Comparison of ENCODE assay signal across 13 cellular contexts in genomic region chr7:107128217-107128616, GRCh38. TPM values are rescaled to one million over a fixed set of nuclear protein-coding genes. Genes with fewer than 3 reads are reported as not detected.
A peak's percentile ranks its signal among the peaks of the same experiment; 100 is the strongest.
DNase-seq lines count a peak whose midpoint lies in the region; ATAC-seq and TF ChIP-seq lines count a peak whose summit lies in the region.
"Had no signal": no experiment of that assay in that cellular context is flagged by ENCODE, and none has a peak within 500 bp of the region (broad histone marks: within the 10 kb centered on the region; RNA-seq: fewer than 3 reads in every experiment).

No MANE protein-coding gene starts in this region.

- peaks cover 17% of the 10 kb centered on the region for H3K4me1 Mint-ChIP-seq in activated naive CD8-positive, alpha-beta T cell treated with anti-CD3 and anti-CD28 coated beads, Interleukin-2, amount 10 ng/mL, durations not matched to agents 7 days and 5 days
- H3K4me1 Mint-ChIP-seq in activated naive CD8-positive, alpha-beta T cell treated with anti-CD3 and anti-CD28 coated beads, Interleukin-2, amount 50 U/mL, for 24 hours: peaks cover 17% of the 10 kb centered on the region
- H3K4me1 Mint-ChIP-seq in CD4-positive, alpha-beta T cell (ENCODE audit: low read depth): peaks cover 26% of the 10 kb centered on the region

- peaks cover 10% of the 10 kb centered on the region for H3K36me3 Mint-ChIP-seq in activated naive CD8-positive, alpha-beta T cell treated with anti-CD3 and anti-CD28 coated beads, Interleukin-2, amount 10 ng/mL, durations not matched to agents 7 days and 5 days
- no peaks in the 10 kb centered on the region for H3K36me3 Mint-ChIP-seq in activated naive CD8-positive, alpha-beta T cell treated with anti-CD3 and anti-CD28 coated beads, Interleukin-2, amount 50 U/mL, for 24 hours (ENCODE audit: low read depth)
- H3K36me3 Mint-ChIP-seq in CD4-positive, alpha-beta T cell (ENCODE audit: low read depth): no peaks in the 10 kb centered on the region

- no peak overlapping the region for H4K8ac ChIP-seq in trophoblast cell (ENCODE audit: low read depth, low read length)

- H3K27ac Mint-ChIP-seq in activated naive CD8-positive, alpha-beta T cell treated with anti-CD3 and anti-CD28 coated beads, Interleukin-2, amount 10 ng/mL, durations not matched to agents 7 days and 5 days: peak overlapping the region; percentile 31
- no peak overlapping the region for H3K27ac Mint-ChIP-seq in activated naive CD8-positive, alpha-beta T cell treated with anti-CD3 and anti-CD28 coated beads, Interleukin-2, amount 50 U/mL, for 24 hours
- peak overlapping the region; percentile 83 for H3K27ac Mint-ChIP-seq in CD4-positive, alpha-beta T cell

- H2BK5ac ChIP-seq in trophoblast cell (ENCODE audit: low read depth, low read length, poor library complexity): no peak overlapping the region

- H3K9ac ChIP-seq in trophoblast cell (ENCODE audit: low read length): no peak overlapping the region
- H3K9ac ChIP-seq: BLaER1 treated with 17β-estradiol and CSF1 and Interleukin-3, amounts not matched to agents 10 nM and 100 nM; GM23248 had no signal

- no peak overlapping the region for H3K4me3 ChIP-seq in brain microvascular endothelial cell (ENCODE audit: low read depth, low read length)
- no peak overlapping the region for H3K4me3 ChIP-seq in trophoblast cell (ENCODE audit: low read depth, low read length)
- H3K4me3 ChIP-seq: BLaER1 treated with 17β-estradiol and CSF1 and Interleukin-3, amounts not matched to agents 10 nM and 100 nM; GM23248; HAP-1 had no signal

- H3K79me2 ChIP-seq in trophoblast cell (ENCODE audit: control insufficient read depth, insufficient read depth, low read length, poor library complexity): no peaks in the 10 kb centered on the region

- ATAC-seq in activated naive CD8-positive, alpha-beta T cell treated with anti-CD3 and anti-CD28 coated beads, Interleukin-2, amount 10 ng/mL, durations not matched to agents 7 days and 5 days (ENCODE audit: low read depth): no peak
- ATAC-seq in activated naive CD8-positive, alpha-beta T cell treated with anti-CD3 and anti-CD28 coated beads, Interleukin-2, amount 50 U/mL, for 24 hours: no peak
- ATAC-seq in CD4-positive, alpha-beta T cell (ENCODE audit: poor library complexity): no peak

- H3K36me3 ChIP-seq in brain microvascular endothelial cell (replicated peaks) (no peaks in the 10 kb centered on the region), trophoblast cell (ENCODE audit: control insufficient read depth in 1 of 2, insufficient read depth in 2 of 2, low read length in 2 of 2) (no peaks in the 10 kb centered on the region)
- H3K36me3 ChIP-seq: BLaER1 treated with 17β-estradiol and CSF1 and Interleukin-3, amounts not matched to agents 10 nM and 100 nM; HAP-1 had no signal

- H3K9me3 Mint-ChIP-seq in activated naive CD8-positive, alpha-beta T cell treated with anti-CD3 and anti-CD28 coated beads, Interleukin-2, amount 10 ng/mL, durations not matched to agents 7 days and 5 days: no peaks in the 10 kb centered on the region
- no peaks in the 10 kb centered on the region for H3K9me3 Mint-ChIP-seq in activated naive CD8-positive, alpha-beta T cell treated with anti-CD3 and anti-CD28 coated beads, Interleukin-2, amount 50 U/mL, for 24 hours
- H3K9me3 Mint-ChIP-seq in CD4-positive, alpha-beta T cell: no peaks in the 10 kb centered on the region
- H3K9me3 Mint-ChIP-seq: CD8-positive, alpha-beta memory T cell had no signal

- H2BK120ac ChIP-seq in trophoblast cell (ENCODE audit: insufficient read depth, low read length, poor library complexity): no peak overlapping the region

- H3K4ac ChIP-seq in trophoblast cell (ENCODE audit: low read depth, low read length): no peak overlapping the region

- CTCF ChIA-PET in CD4-positive, alpha-beta T cell (lab: Charles Lee): no interaction called here

- no peak overlapping the region for H2BK12ac ChIP-seq in trophoblast cell (ENCODE audit: low read length)

- peak overlapping the region; percentile 34 for H4K12ac ChIP-seq in trophoblast cell (ENCODE audit: low read depth, low read length)

- no peak overlapping the region for H3K14ac ChIP-seq in trophoblast cell (ENCODE audit: low read length)

- no CpG with 5 or more reads among the region's 2 CpGs for WGBS in trophoblast cell (ENCODE audit: extremely low coverage, insufficient coverage, insufficient read length)

- H3K9me3 ChIP-seq in CD4-positive, alpha-beta T cell (ENCODE audit: control insufficient read depth, low read length): no peaks in the 10 kb centered on the region
- no peaks in the 10 kb centered on the region for H3K9me3 ChIP-seq in trophoblast cell (ENCODE audit: insufficient read depth, low read depth, low read length)
- H3K9me3 ChIP-seq: BLaER1 treated with 17β-estradiol and CSF1 and Interleukin-3, amounts not matched to agents 10 nM and 100 nM; HAP-1 had no signal

- no peaks in the 10 kb centered on the region for H3K27me3 ChIP-seq in CD4-positive, alpha-beta T cell (ENCODE audit: control insufficient read depth, insufficient read depth, low read length)
- no peaks in the 10 kb centered on the region for H3K27me3 ChIP-seq in brain microvascular endothelial cell (replicated peaks)
- H3K27me3 ChIP-seq in trophoblast cell (ENCODE audit: insufficient read depth, low read length): no peaks in the 10 kb centered on the region
- H3K27me3 ChIP-seq: BLaER1 treated with 17β-estradiol and CSF1 and Interleukin-3, amounts not matched to agents 10 nM and 100 nM had no signal

- POLR2A ChIA-PET in activated naive CD8-positive, alpha-beta T cell treated with anti-CD3 and anti-CD28 coated beads, Interleukin-2, amount 10 ng/mL, durations not matched to agents 7 days and 5 days (lab: Charles Lee): no interaction called here
- POLR2A ChIA-PET in CD4-positive, alpha-beta T cell (lab: Charles Lee): no interaction called here

- DNase-seq in activated naive CD8-positive, alpha-beta T cell treated with anti-CD3 and anti-CD28 coated beads, Interleukin-2, amount 10 ng/mL, durations not matched to agents 7 days and 5 days: no peak
- no peak for DNase-seq in activated naive CD8-positive, alpha-beta T cell treated with anti-CD3 and anti-CD28 coated beads, Interleukin-2, amount 50 U/mL, for 24 hours
- DNase-seq in CD4-positive, alpha-beta T cell: no peak
- no peak for DNase-seq in brain microvascular endothelial cell
- DNase-seq in trophoblast cell: no peak
- DNase-seq in stimulated activated naive CD4-positive, alpha-beta T cell treated with Interleukin-2 at 50 U/mL for 16 hours (lab: John Stamatoyannopoulos, UW): no peak
- DNase-seq in activated naive CD4-positive, alpha-beta T cell treated with anti-CD3 and anti-CD28 coated beads, Interleukin-2, amount 50 U/mL, for 16 hours: no peak
- DNase-seq: 8988T; CD8-positive, alpha-beta memory T cell; COR-L47; GM23248 had no signal

- no peak for TF ChIP-seq CTCF in CD4-positive, alpha-beta T cell (IDR thresholded peaks at IDR 0.05)
- peak; percentile 9 for TF ChIP-seq CTCF in brain microvascular endothelial cell (IDR thresholded peaks at IDR 0.05; ENCODE audit: low read depth, low read length, missing control alignments)

- peaks cover 0 to 3% of the 10 kb centered on the region in 2 experiments for H3K4me1 ChIP-seq in trophoblast cell (ENCODE audit: control insufficient read depth in 1 of 2, insufficient read depth in 2 of 2, low read length in 2 of 2)
- H3K4me1 ChIP-seq: HAP-1 had no signal

- no peak overlapping the region for H3K27ac ChIP-seq in CD4-positive, alpha-beta T cell (ENCODE audit: low read depth, low read length)
- H3K27ac ChIP-seq in brain microvascular endothelial cell (no peak overlapping the region), trophoblast cell (ENCODE audit: low read depth, low read length) (no peak overlapping the region)
- H3K27ac ChIP-seq: BLaER1 treated with 17β-estradiol and CSF1 and Interleukin-3, amounts not matched to agents 10 nM and 100 nM; GM23248 had no signal

- no peak overlapping the region for H3K18ac ChIP-seq in trophoblast cell (ENCODE audit: low read length)

- H2AFZ ChIP-seq in trophoblast cell (ENCODE audit: insufficient read depth, low read length, poor library complexity): no peak overlapping the region
- H2AFZ ChIP-seq: GM23248 had no signal

- intact Hi-C loops in CD4-positive, alpha-beta T cell (cut with DNase I, micrococcal nuclease): loop anchor here in 1 of 2 experiments (10.0 kb wide), 1 partner anchor 83 kb away; the partner anchor contains the start of gene PRKAR2B

- no peak overlapping the region for H3K23ac ChIP-seq in trophoblast cell (ENCODE audit: low read length)

- no peak overlapping the region for H3K4me2 ChIP-seq in trophoblast cell (ENCODE audit: low read length)
- H3K4me2 ChIP-seq: BLaER1 treated with 17β-estradiol and CSF1 and Interleukin-3, amounts not matched to agents 10 nM and 100 nM had no signal

- H3K79me1 ChIP-seq in trophoblast cell (ENCODE audit: low read length): no peaks in the 10 kb centered on the region

- no peaks in the 10 kb centered on the region for H3K27me3 Mint-ChIP-seq in activated naive CD8-positive, alpha-beta T cell treated with anti-CD3 and anti-CD28 coated beads, Interleukin-2, amount 10 ng/mL, durations not matched to agents 7 days and 5 days
- no peaks in the 10 kb centered on the region for H3K27me3 Mint-ChIP-seq in activated naive CD8-positive, alpha-beta T cell treated with anti-CD3 and anti-CD28 coated beads, Interleukin-2, amount 50 U/mL, for 24 hours
- no peaks in the 10 kb centered on the region for H3K27me3 Mint-ChIP-seq in CD4-positive, alpha-beta T cell
- H3K27me3 Mint-ChIP-seq: CD8-positive, alpha-beta memory T cell had no signal

- H4K91ac ChIP-seq in trophoblast cell (ENCODE audit: low read depth, low read length): no peak overlapping the region

- in situ Hi-C loops in brain microvascular endothelial cell (cut with HindIII; ENCODE audit: low pct_ligation_motif_present, low sequenced_read_pairs): no loop called here

- no peak overlapping the region for H3K4me3 Mint-ChIP-seq in activated naive CD8-positive, alpha-beta T cell treated with anti-CD3 and anti-CD28 coated beads, Interleukin-2, amount 10 ng/mL, durations not matched to agents 7 days and 5 days
- no peak overlapping the region for H3K4me3 Mint-ChIP-seq in activated naive CD8-positive, alpha-beta T cell treated with anti-CD3 and anti-CD28 coated beads, Interleukin-2, amount 50 U/mL, for 24 hours
- H3K4me3 Mint-ChIP-seq in CD4-positive, alpha-beta T cell: no peak overlapping the region
- H3K4me3 Mint-ChIP-seq: CD8-positive, alpha-beta memory T cell had no signal

- no peak overlapping the region for H2AK5ac ChIP-seq in trophoblast cell (ENCODE audit: low read length)

RNA-seq across cellular contexts. Expression of gene HBP1, which starts 40.6 kb away (rescaled TPM):
- total RNA-seq in activated naive CD8-positive, alpha-beta T cell treated with anti-CD3 and anti-CD28 coated beads, Interleukin-2, amount 10 ng/mL, durations not matched to agents 7 days and 5 days: 10 to 100 TPM; 56.4 to 58.3 TPM
- 100 to 1,000 TPM; 238 to 242 TPM for total RNA-seq in CD4-positive, alpha-beta T cell
- polyA plus RNA-seq in trophoblast cell (2013): 57.3 and 66.9 TPM in 2 replicates

Comparison
In these comparisons a context has a peak if more than half of its experiments do, and no peak if none do; other contexts are left out.
1. RNA of gene HBP1, which starts 40.6 kb away (total RNA-seq): 238 to 242 TPM in CD4-positive, alpha-beta T cell; 56.4 to 58.3 TPM in activated naive CD8-positive, alpha-beta T cell treated with anti-CD3 and anti-CD28 coated beads, Interleukin-2, amount 10 ng/mL, durations not matched to agents 7 days and 5 days; every median in the first group is over 4 times any median in the second.